ENCODE assay signal across 8 cellular contexts in the genomic region with DNA sequence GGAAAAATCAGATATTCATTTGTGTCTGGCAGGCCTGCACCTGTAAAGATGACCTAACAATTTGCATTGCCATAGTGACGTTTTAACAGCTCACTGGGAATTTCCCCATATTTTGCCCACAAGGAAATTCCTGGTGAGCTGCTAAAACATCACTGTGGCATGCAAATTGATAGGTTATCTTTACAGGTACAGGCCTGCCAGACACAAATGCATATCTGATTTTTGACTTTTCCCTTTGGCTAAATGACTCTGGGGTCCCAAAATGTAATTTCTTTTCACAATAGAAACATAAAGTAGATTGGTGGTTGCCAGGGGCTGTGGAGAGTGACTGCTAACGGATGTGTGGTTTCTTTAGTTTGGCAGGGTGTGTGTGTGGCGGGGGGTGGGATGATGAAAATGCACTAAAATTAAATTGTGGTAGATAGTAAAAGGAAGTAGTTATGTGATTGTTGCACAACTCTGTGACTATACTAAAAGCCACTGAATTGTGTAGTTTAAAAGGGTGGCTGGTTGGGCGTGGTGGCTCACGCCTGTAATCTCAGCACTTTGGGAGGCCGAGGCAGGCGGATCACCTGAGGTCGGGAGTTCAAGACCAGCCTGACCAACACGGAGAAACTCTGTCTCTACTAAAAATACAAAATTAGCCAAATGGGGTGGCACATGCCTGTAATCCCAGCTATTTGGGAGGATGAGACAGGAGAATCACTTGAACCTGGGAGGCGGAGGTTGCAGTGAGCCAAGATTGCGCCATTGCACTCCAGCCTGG. TPM values are rescaled to one million over a fixed set of nuclear protein-coding genes. Genes with fewer than 3 reads are reported as not detected.
DNase-seq lines count a peak whose midpoint lies in the region; ATAC-seq and TF ChIP-seq lines count a peak whose summit lies in the region.

No MANE protein-coding gene starts in this region.

- H3K4me3 ChIP-seq in smooth muscle cell, result no peak overlapping the region
- H3K4me3 ChIP-seq in prostate gland, result no peak overlapping the region
- no peak overlapping the region for H3K4me3 ChIP-seq in ascending aorta

- no peak for TF ChIP-seq POLR2A in prostate gland (IDR thresholded peaks at IDR 0.05)

- H3K4me1 ChIP-seq in smooth muscle cell (ENCODE audit: low read depth), result peaks cover 20% of the 10 kb centered on the region
- no peaks in the 10 kb centered on the region for H3K4me1 ChIP-seq in prostate gland (replicated peaks)
- no peaks in the 10 kb centered on the region for H3K4me1 ChIP-seq in ascending aorta

- WGBS in smooth muscle cell (ENCODE audit: low lambda C conversion rate), result 66% methylated on average over 11 of the region's 11 CpGs
- WGBS in prostate gland, result 65% methylated on average over 11 of the region's 11 CpGs

- no peaks in the 10 kb centered on the region for H3F3A ChIP-seq in smooth muscle cell (ENCODE audit: low read depth)

- no peak for TF ChIP-seq CTCF in smooth muscle cell (IDR thresholded peaks at IDR 0.05; ENCODE audit: borderline replicate concordance, insufficient read depth, poor library complexity, severe bottlenecking)
- no peak for TF ChIP-seq CTCF in prostate gland (IDR thresholded peaks at IDR 0.05)
- TF ChIP-seq CTCF in ascending aorta (IDR thresholded peaks at IDR 0.05), result no peak

- no peaks in the 10 kb centered on the region for H3K36me3 ChIP-seq in smooth muscle cell (ENCODE audit: low read depth)
- no peaks in the 10 kb centered on the region for H3K36me3 ChIP-seq in prostate gland
- no peaks in the 10 kb centered on the region for H3K36me3 ChIP-seq in ascending aorta

- no peak overlapping the region for H3K4me2 ChIP-seq in smooth muscle cell

- H3K27ac ChIP-seq in smooth muscle cell (ENCODE audit: low read depth) (peak overlapping the region; percentile 48), prostate gland (no peak overlapping the region), ascending aorta (no peak overlapping the region)

- no peak overlapping the region for H2AFZ ChIP-seq in smooth muscle cell (ENCODE audit: low read depth)

- peak; percentile 60 for ATAC-seq in HG03280 (IDR thresholded peaks at IDR 0.05; ENCODE audit: unreplicated experiment)

- no peaks in the 10 kb centered on the region for H3K79me2 ChIP-seq in smooth muscle cell (ENCODE audit: low read depth)

- H3K9me3 ChIP-seq in smooth muscle cell (replicated peaks; ENCODE audit: low read depth), result no peaks in the 10 kb centered on the region
- no peaks in the 10 kb centered on the region for H3K9me3 ChIP-seq in prostate gland
- no peaks in the 10 kb centered on the region for H3K9me3 ChIP-seq in ascending aorta

- no peaks in the 10 kb centered on the region for H4K20me1 ChIP-seq in smooth muscle cell (ENCODE audit: low read depth)

- intact Hi-C loops in prostate gland (cut with DNase I), result no loop called here
- intact Hi-C loops in ascending aorta (cut with DNase I), result no loop called here

- H3K9ac ChIP-seq in smooth muscle cell (ENCODE audit: low read depth), result no peak overlapping the region

- peak; percentile 53 for DNase-seq in activated naive CD4-positive, alpha-beta T cell treated with Interleukin-2 at 50 U/mL for 16 hours
- no peak for DNase-seq in activated naive CD4-positive, alpha-beta T cell (lab: John Stamatoyannopoulos, UW)
- DNase-seq in SKM-1 treated with dmso at 0.1 percent for 144 hours (lab: John Stamatoyannopoulos, UW; ENCODE audit: unreplicated experiment) (peak; percentile 94), smooth muscle cell (lab: John Stamatoyannopoulos, UW; ENCODE audit: unreplicated experiment) (no peak), prostate gland (ENCODE audit: low spot score) (no peak), ascending aorta (ENCODE audit: low spot score in 2 of 2) (no peak)
- DNase-seq in activated naive CD8-positive, alpha-beta T cell treated with anti-CD3 and anti-CD28 coated beads, Interleukin-2, amount 50 U/mL, for 16 hours (ENCODE audit: low read depth, low spot score), result peak; percentile 32

- H3K27me3 ChIP-seq in smooth muscle cell (ENCODE audit: low read depth) (no peaks in the 10 kb centered on the region), prostate gland (replicated peaks; ENCODE audit: insufficient read depth) (no peaks in the 10 kb centered on the region), ascending aorta (no peaks in the 10 kb centered on the region)

RNA-seq across cellular contexts. Expression of a gene that starts 18.5 kb away (rescaled TPM):
- total RNA-seq in smooth muscle cell (34.1 and 58.3 TPM in 2 replicates), prostate gland (10 to 100 TPM in 1 of 2 donors, 1 to 10 TPM in 1; 7.8 to 33.9 TPM), ascending aorta (58.4 TPM)
- polyA plus RNA-seq in smooth muscle cell, result 48.6 and 64.2 TPM in 2 replicates

RNA-seq across cellular contexts. Expression of a gene that starts 54.8 kb away (rescaled TPM):
- 124 and 130 TPM in 2 replicates for total RNA-seq in smooth muscle cell
- 154 and 158 TPM in 2 replicates for polyA plus RNA-seq in smooth muscle cell
- total RNA-seq in prostate gland, result 100 to 1,000 TPM in 1 of 2 donors, 10 to 100 TPM in 1; 41.4 to 118 TPM
- total RNA-seq in ascending aorta, result 111 TPM

Comparison
In these comparisons a context has a peak if more than half of its experiments do, and no peak if none do; other contexts are left out.
1. DNase-seq: peak in activated naive CD4-positive, alpha-beta T cell treated with Interleukin-2 at 50 U/mL for 16 hours (single experiment), SKM-1 treated with dmso at 0.1 percent for 144 hours (single experiment) and activated naive CD8-positive, alpha-beta T cell treated with anti-CD3 and anti-CD28 coated beads, Interleukin-2, amount 50 U/mL, for 16 hours (single experiment); none in activated naive CD4-positive, alpha-beta T cell (0 of 4), smooth muscle cell (single experiment), prostate gland (single experiment) and ascending aorta (0 of 2).